8 cellular contexts compared by ENCODE assay signal in genomic region chr9:92294297-92294676, GRCh38. TPM values are rescaled to one million over a fixed set of nuclear protein-coding genes. Genes with fewer than 3 reads are reported as not detected.
DNase-seq lines count a peak whose midpoint lies in the region; ATAC-seq and TF ChIP-seq lines count a peak whose summit lies in the region.

No MANE protein-coding gene starts in this region.

- H2BK12ac ChIP-seq in trophoblast cell (ENCODE audit: low read length): no peak overlapping the region

- H4K12ac ChIP-seq in trophoblast cell (ENCODE audit: low read depth, low read length): peak overlapping the region; percentile 39

- TF ChIP-seq CTCF in CD14-positive monocyte (IDR thresholded peaks at IDR 0.05) (no peak), foreskin keratinocyte (conservative IDR thresholded peaks at IDR 0.05) (no peak)
- TF ChIP-seq CTCF in activated CD8-positive, alpha-beta T cell treated with anti-CD3 and anti-CD28 coated beads for 36 hours (IDR thresholded peaks at IDR 0.05): no peak

- no peak overlapping the region for H2BK120ac ChIP-seq in trophoblast cell (ENCODE audit: insufficient read depth, low read length, poor library complexity)

- no peaks in the 10 kb centered on the region for H3K27me3 Mint-ChIP-seq in CD14-positive monocyte (ENCODE audit: low read depth in 3 of 3)
- no peaks in the 10 kb centered on the region for H3K27me3 Mint-ChIP-seq in activated CD8-positive, alpha-beta T cell treated with anti-CD3 and anti-CD28 coated beads for 36 hours

- H3K23ac ChIP-seq in trophoblast cell (ENCODE audit: low read length): no peak overlapping the region

- H2AK5ac ChIP-seq in trophoblast cell (ENCODE audit: low read length): no peak overlapping the region

- no peak overlapping the region for H3K18ac ChIP-seq in trophoblast cell (ENCODE audit: low read length)

- no peaks in the 10 kb centered on the region for H3K27me3 ChIP-seq in foreskin keratinocyte
- no peaks in the 10 kb centered on the region for H3K27me3 ChIP-seq in trophoblast cell (ENCODE audit: insufficient read depth, low read length)

- DNase-seq in CD14-positive monocyte (ENCODE audit: low spot score): no peak
- DNase-seq in HT-29 (ENCODE audit: low spot score): peak; percentile 32
- peak; percentile 38 for DNase-seq in activated CD8-positive, alpha-beta T cell treated with anti-CD3 and anti-CD28 coated beads for 36 hours
- no peak for DNase-seq in foreskin keratinocyte
- DNase-seq in trophoblast cell: peak; percentile 8 to 35
- DNase-seq in activated gamma-delta T cell (lab: John Stamatoyannopoulos, UW): no peak

- no peak for ATAC-seq in activated CD8-positive, alpha-beta T cell treated with anti-CD3 and anti-CD28 coated beads for 36 hours
- ATAC-seq in foreskin keratinocyte (no peak), GM21381 (IDR thresholded peaks at IDR 0.05; ENCODE audit: unreplicated experiment) (no peak), HG03095 (IDR thresholded peaks at IDR 0.05; ENCODE audit: unreplicated experiment) (no peak)

- peaks cover 2 to 7% of the 10 kb centered on the region in 2 experiments for H3K36me3 ChIP-seq in trophoblast cell (ENCODE audit: control insufficient read depth in 1 of 2, insufficient read depth in 2 of 2, low read length in 2 of 2)

- POLR2A ChIA-PET in activated CD8-positive, alpha-beta T cell treated with anti-CD3 and anti-CD28 coated beads for 36 hours (lab: Charles Lee): interaction anchor here (0.9 to 2.7 kb wide), 3 partner anchors 14 to 31 kb away, joined by 3 to 13 read pairs (median 4); partner anchors contain the start of genes CENPP and NOL8

- H3K79me2 ChIP-seq in trophoblast cell (ENCODE audit: control insufficient read depth, insufficient read depth, low read length, poor library complexity): peaks cover 11% of the 10 kb centered on the region

- H3K9me3 Mint-ChIP-seq in CD14-positive monocyte: no peaks in the 10 kb centered on the region
- H3K9me3 Mint-ChIP-seq in activated CD8-positive, alpha-beta T cell treated with anti-CD3 and anti-CD28 coated beads for 36 hours: no peaks in the 10 kb centered on the region

- intact Hi-C loops in CD14-positive monocyte (cut with micrococcal nuclease): loop anchor here (5.0 to 10.0 kb wide), 2 partner anchors 33 to 179 kb away; partner anchors contain the start of genes SPTLC1 (in 2 of the 2), CENPP (in 1 of the 2) and NOL8 (in 1 of the 2)
- intact Hi-C loops in activated CD8-positive, alpha-beta T cell treated with anti-CD3 and anti-CD28 coated beads for 36 hours (cut with micrococcal nuclease): no loop called here

- peak overlapping the region; percentile 75 for H3K4me2 ChIP-seq in trophoblast cell (ENCODE audit: low read length)

- H3K4me3 Mint-ChIP-seq in CD14-positive monocyte: peak overlapping the region; percentile 92 to 97
- H3K4me3 Mint-ChIP-seq in activated CD8-positive, alpha-beta T cell treated with anti-CD3 and anti-CD28 coated beads for 36 hours: peak overlapping the region; percentile 85

- peak overlapping the region; percentile 15 to 93 (median 88) for H3K27ac Mint-ChIP-seq in CD14-positive monocyte
- H3K27ac Mint-ChIP-seq in activated CD8-positive, alpha-beta T cell treated with anti-CD3 and anti-CD28 coated beads for 36 hours: peak overlapping the region; percentile 99

- H3K36me3 Mint-ChIP-seq in CD14-positive monocyte: peaks cover 22 to 25% of the 10 kb centered on the region in 2 donors
- H3K36me3 Mint-ChIP-seq in activated CD8-positive, alpha-beta T cell treated with anti-CD3 and anti-CD28 coated beads for 36 hours (ENCODE audit: low read depth): peaks cover 64% of the 10 kb centered on the region

- H3K9ac ChIP-seq in trophoblast cell (ENCODE audit: low read length): peak overlapping the region; percentile 57

- WGBS in trophoblast cell (ENCODE audit: extremely low coverage, insufficient coverage, insufficient read length): no CpG with 5 or more reads among the region's 13 CpGs

- H3K4ac ChIP-seq in trophoblast cell (ENCODE audit: low read depth, low read length): no peak overlapping the region

- CTCF ChIA-PET in activated CD8-positive, alpha-beta T cell treated with anti-CD3 and anti-CD28 coated beads for 36 hours (lab: Charles Lee): interaction anchor here (1.0 kb wide), 1 partner anchor 14 kb away, joined by 3 read pairs; no protein-coding TSS in a partner anchor

- peaks cover 16% of the 10 kb centered on the region for H3K4me1 ChIP-seq in foreskin keratinocyte
- H3K4me1 ChIP-seq in trophoblast cell (ENCODE audit: control insufficient read depth in 1 of 2, insufficient read depth in 2 of 2, low read length in 2 of 2): peaks cover 7% of the 10 kb centered on the region in 2 experiments

- no peak overlapping the region for H3K4me3 ChIP-seq in trophoblast cell (ENCODE audit: low read depth, low read length)

- H4K91ac ChIP-seq in trophoblast cell (ENCODE audit: low read depth, low read length): peak overlapping the region; percentile 70

- H3K27ac ChIP-seq in foreskin keratinocyte (peak overlapping the region; percentile 38), trophoblast cell (ENCODE audit: low read depth, low read length) (no peak overlapping the region)

- H4K8ac ChIP-seq in trophoblast cell (ENCODE audit: low read depth, low read length): peak overlapping the region; percentile 64

- no peaks in the 10 kb centered on the region for H3K9me3 ChIP-seq in trophoblast cell (ENCODE audit: insufficient read depth, low read depth, low read length)

- no peak overlapping the region for H2BK5ac ChIP-seq in trophoblast cell (ENCODE audit: low read depth, low read length, poor library complexity)

- H3K4me1 Mint-ChIP-seq in CD14-positive monocyte: peaks cover 20% of the 10 kb centered on the region
- H3K4me1 Mint-ChIP-seq in activated CD8-positive, alpha-beta T cell treated with anti-CD3 and anti-CD28 coated beads for 36 hours (ENCODE audit: low read depth): peaks cover 53% of the 10 kb centered on the region

- H3K14ac ChIP-seq in trophoblast cell (ENCODE audit: low read length): peak overlapping the region; percentile 4

- H2AFZ ChIP-seq in trophoblast cell (ENCODE audit: insufficient read depth, low read length, poor library complexity): peak overlapping the region; percentile 5

- H3K79me1 ChIP-seq in trophoblast cell (ENCODE audit: low read length): no peaks in the 10 kb centered on the region

RNA-seq across cellular contexts. Expression of gene IARS1, which starts 0.8 kb away (rescaled TPM):
- polyA plus RNA-seq in CD14-positive monocyte (10 to 100 TPM; 22.8 to 24.2 TPM), foreskin keratinocyte (69.4 and 70.2 TPM in 2 replicates)
- total RNA-seq in HT-29 (2014; rRNA removed; shearing (Covaris generic)): 121 and 123 TPM in 2 replicates
- total RNA-seq in activated CD8-positive, alpha-beta T cell treated with anti-CD3 and anti-CD28 coated beads for 36 hours: 100 to 1,000 TPM; 247 to 251 TPM
- total RNA-seq in foreskin keratinocyte: 197 and 229 TPM in 2 replicates
- 77.3 and 78.9 TPM in 2 replicates for polyA plus RNA-seq in trophoblast cell (2013)

RNA-seq across cellular contexts. Expression of gene NOL8, which starts 30.9 kb away (rescaled TPM):
- polyA plus RNA-seq in CD14-positive monocyte (1 to 10 TPM; 2.9 to 8.8 TPM), foreskin keratinocyte (15.2 and 16.8 TPM in 2 replicates)
- total RNA-seq in HT-29 (2014; rRNA removed; shearing (Covaris generic)): 9.3 and 12.3 TPM in 2 replicates
- total RNA-seq in activated CD8-positive, alpha-beta T cell treated with anti-CD3 and anti-CD28 coated beads for 36 hours: 10 to 100 TPM; 44.1 to 46.5 TPM
- total RNA-seq in foreskin keratinocyte: 32.7 and 33.0 TPM in 2 replicates
- 25.1 and 25.8 TPM in 2 replicates for polyA plus RNA-seq in trophoblast cell (2013)

RNA-seq across cellular contexts. Expression of gene CENPP, which starts 31.5 kb away (rescaled TPM):
- polyA plus RNA-seq in CD14-positive monocyte (1 to 10 TPM in 1 of 2 donors, under 1 TPM in 1; 0.50 to 1.1 TPM), foreskin keratinocyte (4.7 and 8.1 TPM in 2 replicates)
- 2.6 and 5.8 TPM in 2 replicates for total RNA-seq in HT-29 (2014; rRNA removed; shearing (Covaris generic))
- total RNA-seq in activated CD8-positive, alpha-beta T cell treated with anti-CD3 and anti-CD28 coated beads for 36 hours: 10 to 100 TPM; 22.5 to 28.7 TPM
- 7.4 and 9.8 TPM in 2 replicates for total RNA-seq in foreskin keratinocyte
- polyA plus RNA-seq in trophoblast cell (2013): 9.6 and 9.7 TPM in 2 replicates

Comparison
In these comparisons a context has a peak if more than half of its experiments do, and no peak if none do; other contexts are left out.
1. DNase-seq: peak in HT-29 (single experiment), activated CD8-positive, alpha-beta T cell treated with anti-CD3 and anti-CD28 coated beads for 36 hours (single experiment) and trophoblast cell (2 of 2); none in CD14-positive monocyte (single experiment), foreskin keratinocyte (0 of 2) and activated gamma-delta T cell (single experiment).